In genomic region chr7:84191842-84192241, GRCh38 we compare ENCODE assay signal across 1 cellular context.
TF ChIP-seq lines count a peak whose summit lies in the region.

No MANE protein-coding gene starts in this region.

TF ChIP-seq in H1, 55 proteins besides CTCF, POLR2A, EP300 and RAD21 (continued from another document):
- no peak for TF ChIP-seq ATF3 (IDR thresholded peaks at IDR 0.05; ENCODE audit: insufficient read depth, low read depth, low read length)
TF ChIP-seq in H1: peak in this region for 0.
